Comparison of ENCODE assay signal across 1 cellular context in the genomic region with DNA sequence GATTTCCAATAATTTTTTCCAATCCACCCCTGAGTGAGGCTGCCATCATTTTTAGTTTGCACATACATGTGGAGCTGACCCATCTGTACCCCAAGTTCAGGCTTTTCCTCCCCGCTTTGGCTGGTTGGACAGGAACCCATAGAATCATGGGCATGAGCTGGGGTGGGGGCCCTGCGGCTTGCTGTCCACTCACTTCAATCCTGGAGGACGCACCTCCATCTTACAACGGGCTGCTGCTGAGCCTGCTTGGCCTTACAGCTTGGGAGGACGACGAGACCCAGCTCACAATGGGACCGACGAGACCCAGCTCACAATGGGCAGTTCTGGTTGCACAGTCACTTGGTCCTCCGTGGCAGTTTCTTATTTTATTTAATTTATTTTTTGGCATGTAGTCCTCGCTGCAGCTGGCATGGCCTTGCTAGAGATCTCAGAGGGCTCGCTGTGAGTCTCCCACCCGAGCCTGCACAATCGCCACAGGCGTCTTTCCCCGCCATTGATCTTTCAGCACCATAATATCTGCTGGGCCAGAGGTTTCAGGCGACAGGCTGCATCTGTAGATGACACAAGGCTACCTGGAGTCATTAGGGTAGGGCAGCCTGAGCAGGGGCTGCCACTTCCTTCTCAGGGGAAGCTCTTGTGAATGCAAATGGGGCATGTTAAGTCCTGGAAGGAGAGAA.
TF ChIP-seq lines count a peak whose summit lies in the region.

No MANE protein-coding gene starts in this region.

TF ChIP-seq in WTC11, 78 proteins besides CTCF, POLR2A, EP300 and RAD21 (continued from another document):
- TF ChIP-seq, protein P1, sequence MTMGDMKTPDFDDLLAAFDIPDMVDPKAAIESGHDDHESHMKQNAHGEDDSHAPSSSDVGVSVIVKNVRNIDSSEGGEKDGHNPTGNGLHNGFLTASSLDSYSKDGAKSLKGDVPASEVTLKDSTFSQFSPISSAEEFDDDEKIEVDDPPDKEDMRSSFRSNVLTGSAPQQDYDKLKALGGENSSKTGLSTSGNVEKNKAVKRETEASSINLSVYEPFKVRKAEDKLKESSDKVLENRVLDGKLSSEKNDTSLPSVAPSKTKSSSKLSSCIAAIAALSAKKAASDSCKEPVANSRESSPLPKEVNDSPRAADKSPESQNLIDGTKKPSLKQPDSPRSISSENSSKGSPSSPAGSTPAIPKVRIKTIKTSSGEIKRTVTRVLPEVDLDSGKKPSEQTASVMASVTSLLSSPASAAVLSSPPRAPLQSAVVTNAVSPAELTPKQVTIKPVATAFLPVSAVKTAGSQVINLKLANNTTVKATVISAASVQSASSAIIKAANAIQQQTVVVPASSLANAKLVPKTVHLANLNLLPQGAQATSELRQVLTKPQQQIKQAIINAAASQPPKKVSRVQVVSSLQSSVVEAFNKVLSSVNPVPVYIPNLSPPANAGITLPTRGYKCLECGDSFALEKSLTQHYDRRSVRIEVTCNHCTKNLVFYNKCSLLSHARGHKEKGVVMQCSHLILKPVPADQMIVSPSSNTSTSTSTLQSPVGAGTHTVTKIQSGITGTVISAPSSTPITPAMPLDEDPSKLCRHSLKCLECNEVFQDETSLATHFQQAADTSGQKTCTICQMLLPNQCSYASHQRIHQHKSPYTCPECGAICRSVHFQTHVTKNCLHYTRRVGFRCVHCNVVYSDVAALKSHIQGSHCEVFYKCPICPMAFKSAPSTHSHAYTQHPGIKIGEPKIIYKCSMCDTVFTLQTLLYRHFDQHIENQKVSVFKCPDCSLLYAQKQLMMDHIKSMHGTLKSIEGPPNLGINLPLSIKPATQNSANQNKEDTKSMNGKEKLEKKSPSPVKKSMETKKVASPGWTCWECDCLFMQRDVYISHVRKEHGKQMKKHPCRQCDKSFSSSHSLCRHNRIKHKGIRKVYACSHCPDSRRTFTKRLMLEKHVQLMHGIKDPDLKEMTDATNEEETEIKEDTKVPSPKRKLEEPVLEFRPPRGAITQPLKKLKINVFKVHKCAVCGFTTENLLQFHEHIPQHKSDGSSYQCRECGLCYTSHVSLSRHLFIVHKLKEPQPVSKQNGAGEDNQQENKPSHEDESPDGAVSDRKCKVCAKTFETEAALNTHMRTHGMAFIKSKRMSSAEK (CRISPR knock-in tag; IDR thresholded peaks at IDR 0.05; ENCODE audit: borderline replicate concordance) = no peak
- no peak for TF ChIP-seq IRF2 (CRISPR knock-in tag; IDR thresholded peaks at IDR 0.05; ENCODE audit: borderline replicate concordance, low read depth)
- no peak for TF ChIP-seq TP53 (CRISPR knock-in tag; IDR thresholded peaks at IDR 0.05)
- TF ChIP-seq, protein P2, sequence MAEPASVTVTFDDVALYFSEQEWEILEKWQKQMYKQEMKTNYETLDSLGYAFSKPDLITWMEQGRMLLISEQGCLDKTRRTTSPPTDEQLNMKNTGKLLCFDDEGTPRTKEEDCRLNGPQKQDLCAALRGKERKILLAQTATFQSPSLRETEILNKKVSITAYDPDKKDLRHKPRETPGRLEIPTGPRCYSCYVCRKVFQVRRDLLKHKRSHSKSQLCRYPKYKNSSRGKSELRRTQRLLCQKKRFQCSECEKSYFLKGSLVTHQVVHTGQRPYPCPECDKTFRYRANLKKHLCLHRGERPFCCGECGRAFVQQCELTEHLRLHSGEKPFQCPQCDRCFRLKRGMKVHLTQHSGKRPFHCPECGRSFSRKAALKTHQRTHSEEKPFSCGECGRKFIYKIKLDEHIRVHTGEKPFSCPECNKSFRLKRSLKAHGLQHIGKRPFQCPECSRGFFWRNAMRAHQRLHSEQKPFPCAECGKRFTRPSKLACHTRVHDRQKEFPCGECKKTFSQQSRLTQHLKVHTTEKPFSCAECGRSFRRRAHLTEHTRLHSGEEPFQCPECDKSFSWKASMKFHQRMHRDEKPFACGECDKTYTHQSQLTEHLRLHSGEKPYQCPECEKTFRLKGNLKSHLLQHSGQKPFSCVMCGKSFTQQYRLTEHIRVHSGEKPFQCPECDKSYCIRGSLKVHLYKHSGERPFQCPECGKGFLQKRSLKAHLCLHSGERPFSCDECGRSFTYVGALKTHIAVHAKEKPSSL (CRISPR knock-in tag; conservative IDR thresholded peaks at IDR 0.05) = no peak
- no peak for TF ChIP-seq NR3C1 (CRISPR knock-in tag; conservative IDR thresholded peaks at IDR 0.05; ENCODE audit: low read depth)
- TF ChIP-seq, protein P3, sequence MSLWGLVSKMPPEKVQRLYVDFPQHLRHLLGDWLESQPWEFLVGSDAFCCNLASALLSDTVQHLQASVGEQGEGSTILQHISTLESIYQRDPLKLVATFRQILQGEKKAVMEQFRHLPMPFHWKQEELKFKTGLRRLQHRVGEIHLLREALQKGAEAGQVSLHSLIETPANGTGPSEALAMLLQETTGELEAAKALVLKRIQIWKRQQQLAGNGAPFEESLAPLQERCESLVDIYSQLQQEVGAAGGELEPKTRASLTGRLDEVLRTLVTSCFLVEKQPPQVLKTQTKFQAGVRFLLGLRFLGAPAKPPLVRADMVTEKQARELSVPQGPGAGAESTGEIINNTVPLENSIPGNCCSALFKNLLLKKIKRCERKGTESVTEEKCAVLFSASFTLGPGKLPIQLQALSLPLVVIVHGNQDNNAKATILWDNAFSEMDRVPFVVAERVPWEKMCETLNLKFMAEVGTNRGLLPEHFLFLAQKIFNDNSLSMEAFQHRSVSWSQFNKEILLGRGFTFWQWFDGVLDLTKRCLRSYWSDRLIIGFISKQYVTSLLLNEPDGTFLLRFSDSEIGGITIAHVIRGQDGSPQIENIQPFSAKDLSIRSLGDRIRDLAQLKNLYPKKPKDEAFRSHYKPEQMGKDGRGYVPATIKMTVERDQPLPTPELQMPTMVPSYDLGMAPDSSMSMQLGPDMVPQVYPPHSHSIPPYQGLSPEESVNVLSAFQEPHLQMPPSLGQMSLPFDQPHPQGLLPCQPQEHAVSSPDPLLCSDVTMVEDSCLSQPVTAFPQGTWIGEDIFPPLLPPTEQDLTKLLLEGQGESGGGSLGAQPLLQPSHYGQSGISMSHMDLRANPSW (CRISPR knock-in tag; conservative IDR thresholded peaks at IDR 0.05; ENCODE audit: low read depth) = no peak
- TF ChIP-seq HMGA2 (CRISPR knock-in tag; IDR thresholded peaks at IDR 0.05) = no peak
- no peak for TF ChIP-seq NFE2L1 (CRISPR knock-in tag; IDR thresholded peaks at IDR 0.05)
- TF ChIP-seq TEAD1 (CRISPR knock-in tag; IDR thresholded peaks at IDR 0.05) = no peak
